In the genomic region with DNA sequence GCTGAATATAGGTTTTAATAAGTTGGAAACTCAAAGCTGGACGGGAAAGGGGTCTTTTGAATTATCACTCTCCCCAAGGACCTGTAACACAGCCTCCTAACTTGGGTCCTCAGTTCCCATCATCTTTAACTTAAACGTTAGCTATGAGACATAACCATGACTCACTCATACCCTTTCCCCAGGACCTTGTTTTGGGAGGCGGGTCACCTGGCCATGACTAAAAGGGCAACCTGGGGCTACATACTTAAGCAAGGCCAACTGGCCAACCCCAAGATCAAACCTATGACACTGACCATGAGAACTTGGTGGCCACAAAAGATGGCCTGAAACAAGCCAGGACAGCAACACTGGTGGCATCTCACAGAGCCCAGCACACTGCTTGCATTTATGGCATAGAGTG, we compare ENCODE assay signal across 1 cellular context.
TF ChIP-seq lines count a peak whose summit lies in the region.

No MANE protein-coding gene starts in this region.

TF ChIP-seq in GM12878, 131 proteins besides CTCF, POLR2A, EP300 and RAD21 (continued from another document):
- TF ChIP-seq MXI1 (IDR thresholded peaks at IDR 0.05; ENCODE audit: low read depth, low read length): no peak
- TF ChIP-seq, protein P1, sequence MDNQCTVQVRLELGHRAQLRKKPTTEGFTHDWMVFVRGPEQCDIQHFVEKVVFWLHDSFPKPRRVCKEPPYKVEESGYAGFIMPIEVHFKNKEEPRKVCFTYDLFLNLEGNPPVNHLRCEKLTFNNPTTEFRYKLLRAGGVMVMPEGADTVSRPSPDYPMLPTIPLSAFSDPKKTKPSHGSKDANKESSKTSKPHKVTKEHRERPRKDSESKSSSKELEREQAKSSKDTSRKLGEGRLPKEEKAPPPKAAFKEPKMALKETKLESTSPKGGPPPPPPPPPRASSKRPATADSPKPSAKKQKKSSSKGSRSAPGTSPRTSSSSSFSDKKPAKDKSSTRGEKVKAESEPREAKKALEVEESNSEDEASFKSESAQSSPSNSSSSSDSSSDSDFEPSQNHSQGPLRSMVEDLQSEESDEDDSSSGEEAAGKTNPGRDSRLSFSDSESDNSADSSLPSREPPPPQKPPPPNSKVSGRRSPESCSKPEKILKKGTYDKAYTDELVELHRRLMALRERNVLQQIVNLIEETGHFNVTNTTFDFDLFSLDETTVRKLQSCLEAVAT (IDR thresholded peaks at IDR 0.05): no peak
